In genomic region chr4:145482209-145483021, GRCh38 we compare ENCODE assay signal across 8 cellular contexts. TPM values are rescaled to one million over a fixed set of nuclear protein-coding genes. Genes with fewer than 3 reads are reported as not detected.
A peak's percentile ranks its signal among the peaks of the same experiment; 100 is the strongest.
DNase-seq lines count a peak whose midpoint lies in the region; ATAC-seq and TF ChIP-seq lines count a peak whose summit lies in the region.

No MANE protein-coding gene starts in this region.

- peaks cover 16% of the 10 kb centered on the region for H3K4me1 ChIP-seq in HAP-1

- H3K9me3 ChIP-seq in HAP-1 = no peaks in the 10 kb centered on the region

- peak overlapping the region; percentile 97 for H3K4me3 ChIP-seq in GM08714 (ENCODE audit: low read length)
- H3K4me3 ChIP-seq in HAP-1 = peak overlapping the region; percentile 58
- H3K4me3 ChIP-seq in kidney epithelial cell (ENCODE audit: low read depth, low read length) = peak overlapping the region; percentile 66

- peak; percentile 45 for ATAC-seq in central memory CD8-positive, alpha-beta T cell (replicated peaks; ENCODE audit: extremely low read depth, poor library complexity, severe bottlenecking)

- DNase-seq in HAP-1 (ENCODE audit: low spot score in 2 of 2) (peak; percentile 57 to 58), NAMALWA (ENCODE audit: low spot score) (peak; percentile 76), T1000 (lab: John Stamatoyannopoulos, UW) (peak; percentile 21), kidney epithelial cell (ENCODE audit: low read depth) (peak; percentile 55), NCI-H1048 (lab: John Stamatoyannopoulos, UW) (no peak)
- no peak for DNase-seq in central memory CD8-positive, alpha-beta T cell (ENCODE audit: low spot score in 2 of 2)
- DNase-seq in stimulated activated CD4-positive, alpha-beta T cell treated with anti-CD3 and anti-CD28 coated beads, Interleukin-12 subunit alpha, Interleukin-12 subunit beta, amount 100 ng/mL, for 48 hours (ENCODE audit: low read depth in 2 of 3, low spot score in 1 of 3) = peak; percentile 56 to 69 (median 62)

- peaks cover 4% of the 10 kb centered on the region; the same call in 1 of the 2 replicates for H3K36me3 ChIP-seq in HAP-1 (replicated peaks)
- H3K36me3 ChIP-seq in kidney epithelial cell (ENCODE audit: control insufficient read depth, insufficient read depth, low read length) = no peaks in the 10 kb centered on the region

- H3K4me3 Mint-ChIP-seq in central memory CD8-positive, alpha-beta T cell = no peak overlapping the region

- no peaks in the 10 kb centered on the region for H3K27me3 ChIP-seq in HAP-1 (ENCODE audit: low read depth)
- H3K27me3 ChIP-seq in kidney epithelial cell (ENCODE audit: control insufficient read depth, insufficient read depth, low read length) = no peaks in the 10 kb centered on the region

- H3K4me1 Mint-ChIP-seq in central memory CD8-positive, alpha-beta T cell = peaks cover 11% of the 10 kb centered on the region

- H3K9me3 Mint-ChIP-seq in central memory CD8-positive, alpha-beta T cell = no peaks in the 10 kb centered on the region

- no peaks in the 10 kb centered on the region for H3K36me3 Mint-ChIP-seq in central memory CD8-positive, alpha-beta T cell (ENCODE audit: insufficient read depth)

- peaks cover 15% of the 10 kb centered on the region for H3K27me3 Mint-ChIP-seq in central memory CD8-positive, alpha-beta T cell

- no peak overlapping the region for H3K27ac Mint-ChIP-seq in central memory CD8-positive, alpha-beta T cell (ENCODE audit: low read depth)

- in situ Hi-C loops in HAP-1 (cut with MboI; ENCODE audit: low sequenced_read_pairs) = no loop called here

- TF ChIP-seq CTCF in kidney epithelial cell (IDR thresholded peaks at IDR 0.05; ENCODE audit: insufficient read depth, low read length, poor library complexity, severe bottlenecking) = no peak

RNA-seq across cellular contexts. Expression of gene SMAD1, which starts 0.8 kb away (rescaled TPM):
- total RNA-seq in kidney epithelial cell = 39.2 and 40.8 TPM in 2 replicates

Comparison
In these comparisons a context has a peak if more than half of its experiments do, and no peak if none do; other contexts are left out.
1. DNase-seq: peak in HAP-1 (2 of 2), NAMALWA (single experiment), T1000 (single experiment), kidney epithelial cell (single experiment) and stimulated activated CD4-positive, alpha-beta T cell treated with anti-CD3 and anti-CD28 coated beads, Interleukin-12 subunit alpha, Interleukin-12 subunit beta, amount 100 ng/mL, for 48 hours (3 of 3); none in central memory CD8-positive, alpha-beta T cell (0 of 2) and NCI-H1048 (single experiment).
2. Peak in every context shown above with its lines, with median percentiles within 50 percentile points of each other: H3K4me3 ChIP-seq.